Comparison of ENCODE assay signal across 1 cellular context in genomic region chr9:130825051-130825651, GRCh38.
A peak's percentile ranks its signal among the peaks of the same experiment; 100 is the strongest.
TF ChIP-seq lines count a peak whose summit lies in the region.

No MANE protein-coding gene starts in this region.

TF ChIP-seq in HEK293, 187 proteins besides CTCF, POLR2A, EP300 and RAD21 (continued from another document and continues in another):
- TF ChIP-seq PRDM6 (tag by site-specific recombination; IDR thresholded peaks at IDR 0.05) (peak; percentile 100), MZF1 (tag by site-specific recombination; IDR thresholded peaks at IDR 0.05; ENCODE audit: borderline replicate concordance) (peak; percentile 100), SP7 (tag by site-specific recombination; IDR thresholded peaks at IDR 0.05) (peak; percentile 87), ZNF169 (tag by site-specific recombination; IDR thresholded peaks at IDR 0.05) (no peak), PATZ1 (tag by site-specific recombination; IDR thresholded peaks at IDR 0.05) (peak; percentile 96), SETDB1 (IDR thresholded peaks at IDR 0.05; ENCODE audit: insufficient read length, low read length) (no peak), ZBTB48 (tag by site-specific recombination; IDR thresholded peaks at IDR 0.05) (peak; percentile 90), PRDM1 (tag by site-specific recombination; IDR thresholded peaks at IDR 0.05) (peak; percentile 71; the same call in 1 of the 2 replicates), BCL11A (tag by site-specific recombination; IDR thresholded peaks at IDR 0.05; ENCODE audit: low read depth) (peak; percentile 57; the same call in 1 of the 2 replicates), ZNF398 (tag by site-specific recombination; IDR thresholded peaks at IDR 0.05) (peak; percentile 99), ZIC2 (tag by site-specific recombination; IDR thresholded peaks at IDR 0.05) (peak; percentile 94), ZNF629 (tag by site-specific recombination; IDR thresholded peaks at IDR 0.05) (peak; percentile 62), ZNF544 (tag by site-specific recombination; IDR thresholded peaks at IDR 0.05) (no peak), ZFP69B (tag by site-specific recombination; IDR thresholded peaks at IDR 0.05) (peak; percentile 31; the same call in 1 of the 2 replicates), ZBTB11 (tag by site-specific recombination; conservative IDR thresholded peaks at IDR 0.05; ENCODE audit: low read depth) (no peak), ZSCAN23 (tag by site-specific recombination; IDR thresholded peaks at IDR 0.05) (peak; percentile 46; the same call in 1 of the 2 replicates), ZNF518A (tag by site-specific recombination; conservative IDR thresholded peaks at IDR 0.05; ENCODE audit: low read depth) (0 out of 2 replicates have a peak, but pooled peaks have one; percentile 19), ZNF610 (tag by site-specific recombination; IDR thresholded peaks at IDR 0.05; ENCODE audit: borderline replicate concordance) (peak; percentile 67; the same call in 1 of the 2 replicates), ZNF692 (tag by site-specific recombination; IDR thresholded peaks at IDR 0.05) (peak; percentile 71; the same call in 1 of the 2 replicates), KLF9 (tag by site-specific recombination; IDR thresholded peaks at IDR 0.05; ENCODE audit: low read depth) (no peak), ZBTB8A (tag by site-specific recombination; IDR thresholded peaks at IDR 0.05) (peak; percentile 85), ZNF18 (tag by site-specific recombination; IDR thresholded peaks at IDR 0.05) (peak; percentile 80), FEZF1 (tag by site-specific recombination; IDR thresholded peaks at IDR 0.05) (peak; percentile 93), GLIS2 (tag by site-specific recombination; IDR thresholded peaks at IDR 0.05) (no peak), ZNF510 (tag by site-specific recombination; IDR thresholded peaks at IDR 0.05; ENCODE audit: insufficient replicate concordance) (no peak), ZNF16 (tag by site-specific recombination; IDR thresholded peaks at IDR 0.05; ENCODE audit: low read depth) (no peak), ZNF2 (tag by site-specific recombination; IDR thresholded peaks at IDR 0.05) (peak; percentile 93), ZNF335 (tag by site-specific recombination; conservative IDR thresholded peaks at IDR 0.05) (peak; percentile 36; the same call in 1 of the 2 replicates), ZXDB (tag by site-specific recombination; IDR thresholded peaks at IDR 0.05) (peak; percentile 92), REST (tag by site-specific recombination; IDR thresholded peaks at IDR 0.05) (no peak), ZNF600 (tag by site-specific recombination; IDR thresholded peaks at IDR 0.05) (peak; percentile 88), ZSCAN30 (tag by site-specific recombination; IDR thresholded peaks at IDR 0.05) (peak; percentile 29; the same call in 1 of the 2 replicates), ZNF549 (tag by site-specific recombination; IDR thresholded peaks at IDR 0.05) (no peak)
